Comparison of ENCODE assay signal across 8 cellular contexts in genomic region chr18:46264255-46264654, GRCh38.
A peak's percentile ranks its signal among the peaks of the same experiment; 100 is the strongest.
DNase-seq lines count a peak whose midpoint lies in the region; ATAC-seq lines count a peak whose summit lies in the region.
"Had no signal": no experiment of that assay in that cellular context is flagged by ENCODE, and none has a peak within 500 bp of the region (broad histone marks: within the 10 kb centered on the region; RNA-seq: fewer than 3 reads in every experiment).

No MANE protein-coding gene starts in this region.

- no peaks in the 10 kb centered on the region for H3K4me1 ChIP-seq in neuronal stem cell (ENCODE audit: control insufficient read depth in 2 of 2, insufficient read depth in 1 of 2, low read depth in 1 of 2, low read length in 2 of 2)

- no peak overlapping the region for H4K91ac ChIP-seq in neuronal stem cell (ENCODE audit: low read depth, low read length, poor library complexity)

- no peaks in the 10 kb centered on the region for H3K9me3 ChIP-seq in neuronal stem cell (replicated peaks in 1 of 2; ENCODE audit: control insufficient read depth in 2 of 2, insufficient read depth in 1 of 2, low read depth in 1 of 2, low read length in 2 of 2)
- H3K9me3 ChIP-seq: spleen had no signal

- peaks cover 2% of the 10 kb centered on the region for H3K79me1 ChIP-seq in neuronal stem cell (ENCODE audit: low read depth, low read length)

- no peak overlapping the region for H2BK5ac ChIP-seq in neuronal stem cell (ENCODE audit: low read length)

- ATAC-seq in GM19372 (IDR thresholded peaks at IDR 0.05; ENCODE audit: low read depth, unreplicated experiment): peak; percentile 46

- H2BK120ac ChIP-seq in neuronal stem cell (ENCODE audit: low read depth, low read length): no peak overlapping the region

- H3K18ac ChIP-seq in neuronal stem cell (ENCODE audit: low read length): no peak overlapping the region

- H4K8ac ChIP-seq in neuronal stem cell (ENCODE audit: low read depth, low read length): no peak overlapping the region

- H3K4ac ChIP-seq in neuronal stem cell (ENCODE audit: low read length): no peak overlapping the region

- DNase-seq in KBM-7: peak; percentile 17
- peak; percentile 70 to 80 for DNase-seq in dermis microvascular lymphatic vessel endothelial cell (ENCODE audit: low read depth in 2 of 2)
- DNase-seq in neuronal stem cell (ENCODE audit: low spot score): peak; percentile 42
- no peak for DNase-seq in NCI-H1694 treated with DMSO at 0.1 percent for 48 hours (lab: John Stamatoyannopoulos, UW)
- no peak for DNase-seq in activated gamma-delta T cell treated with Interleukin-2 at 50 U/mL for 16 hours
- no peak for DNase-seq in NOMO-1 treated with DMSO at 0.1 percent for 48 hours (lab: John Stamatoyannopoulos, UW; ENCODE audit: unreplicated experiment)
- DNase-seq: spleen had no signal

- in situ Hi-C loops in KBM-7 (cut with MboI; ENCODE audit: low pct_unique_long_range_greater_than_20kb, low sequenced_read_pairs): no loop called here

- no peak overlapping the region for H3K4me3 ChIP-seq in neuronal stem cell (ENCODE audit: low read length in 2 of 2)
- H3K4me3 ChIP-seq: spleen had no signal

- H2BK15ac ChIP-seq in neuronal stem cell (ENCODE audit: low read length): no peak overlapping the region

- no peak overlapping the region for H3K27ac ChIP-seq in neuronal stem cell (replicated peaks; ENCODE audit: low read length)

- no peak overlapping the region for H2AFZ ChIP-seq in neuronal stem cell (ENCODE audit: low read length)

- WGBS in neuronal stem cell (ENCODE audit: extremely low coverage in 2 of 2, insufficient read length in 2 of 2, insufficient replicate concordance in 1 of 2), 2 donors: no CpG with 5 or more reads among the region's 1 CpG

- no peak overlapping the region for H3K4me2 ChIP-seq in neuronal stem cell (ENCODE audit: insufficient read depth, low read length, poor library complexity, severe bottlenecking)

- no peak overlapping the region for H3K9ac ChIP-seq in neuronal stem cell (ENCODE audit: low read depth, low read length, poor library complexity)

- H3K14ac ChIP-seq in neuronal stem cell (ENCODE audit: low read length): no peak overlapping the region

- no peak overlapping the region for H2AK5ac ChIP-seq in neuronal stem cell (ENCODE audit: low read depth, low read length)

- no peak overlapping the region for H2BK12ac ChIP-seq in neuronal stem cell (ENCODE audit: low read length)

- no peaks in the 10 kb centered on the region for H3K27me3 ChIP-seq in neuronal stem cell (ENCODE audit: control insufficient read depth in 3 of 3, insufficient read depth in 3 of 3, low read depth in 1 of 3, low read length in 3 of 3)
- H3K27me3 ChIP-seq: spleen had no signal

- H3K23ac ChIP-seq in neuronal stem cell (ENCODE audit: low read depth, low read length, poor library complexity): no peak overlapping the region

- peaks cover 5 to 36% of the 10 kb centered on the region in 2 donors for H3K36me3 ChIP-seq in neuronal stem cell (replicated peaks in 1 of 2; ENCODE audit: control insufficient read depth in 2 of 2, insufficient read depth in 2 of 2, low read length in 2 of 2)

Comparison
In these comparisons a context has a peak if more than half of its experiments do, and no peak if none do; other contexts are left out.
1. DNase-seq: peak in KBM-7 (single experiment), dermis microvascular lymphatic vessel endothelial cell (2 of 2) and neuronal stem cell (single experiment); none in NCI-H1694 treated with DMSO at 0.1 percent for 48 hours (single experiment), activated gamma-delta T cell treated with Interleukin-2 at 50 U/mL for 16 hours (single experiment) and NOMO-1 treated with DMSO at 0.1 percent for 48 hours (single experiment).